Comparison of ENCODE assay signal across 13 cellular contexts in genomic region chr17:76146053-76146875, GRCh38. TPM values are rescaled to one million over a fixed set of nuclear protein-coding genes. Genes with fewer than 3 reads are reported as not detected.
DNase-seq lines count a peak whose midpoint lies in the region; ATAC-seq and TF ChIP-seq lines count a peak whose summit lies in the region.
"Had no signal": no experiment of that assay in that cellular context is flagged by ENCODE, and none has a peak within 500 bp of the region (broad histone marks: within the 10 kb centered on the region; RNA-seq: fewer than 3 reads in every experiment).

No MANE protein-coding gene starts in this region.

- peaks cover 28% of the 10 kb centered on the region for H3K27me3 ChIP-seq in endodermal cell (ENCODE audit: control insufficient read depth, insufficient read depth, low read length, poor library complexity, severe bottlenecking)

- TF ChIP-seq CTCF in endodermal cell (conservative IDR thresholded peaks at IDR 0.05), result no peak

- H3K27ac Mint-ChIP-seq in activated CD4-positive, alpha-beta T cell treated with anti-CD3 and anti-CD28 coated beads, Interleukin-2, amount 10 ng/mL, durations not matched to agents 24 days and 14 days, result peak overlapping the region; percentile 89
- H3K27ac Mint-ChIP-seq in T-helper 1 cell treated with Interleukin-12 subunit alpha and Interleukin-12 subunit beta and Interleukin-4 antibody, amounts not matched to agents 30 μg/mL and 1 μg/mL, for 36 hours, result peak overlapping the region; percentile 91
- no peak overlapping the region for H3K27ac Mint-ChIP-seq in endodermal cell
- peak overlapping the region; percentile 94 for H3K27ac Mint-ChIP-seq in stimulated activated naive B cell treated with anti-CD40 and anti-IgM and Interleukin-4, amounts not matched to agents 10 μg/mL and 1 μg/mL and 100 μg/mL, for 72 hours

- H3K36me3 ChIP-seq in endodermal cell (ENCODE audit: control insufficient read depth, insufficient read depth, low read length), result no peaks in the 10 kb centered on the region

- peaks cover 51% of the 10 kb centered on the region for H3K4me1 Mint-ChIP-seq in activated CD4-positive, alpha-beta T cell treated with anti-CD3 and anti-CD28 coated beads, Interleukin-2, amount 10 ng/mL, durations not matched to agents 24 days and 14 days
- H3K4me1 Mint-ChIP-seq in T-helper 1 cell treated with Interleukin-12 subunit alpha and Interleukin-12 subunit beta and Interleukin-4 antibody, amounts not matched to agents 30 μg/mL and 1 μg/mL, for 36 hours (ENCODE audit: low read depth), result peaks cover 39% of the 10 kb centered on the region
- H3K4me1 Mint-ChIP-seq in endodermal cell, result peaks cover 43% of the 10 kb centered on the region
- peaks cover 40 to 56% of the 10 kb centered on the region in 2 donors for H3K4me1 Mint-ChIP-seq in stimulated activated naive B cell treated with anti-CD40 and anti-IgM and Interleukin-4, amounts not matched to agents 10 μg/mL and 1 μg/mL and 100 μg/mL, for 72 hours

- H3K27me3 Mint-ChIP-seq in activated CD4-positive, alpha-beta T cell treated with anti-CD3 and anti-CD28 coated beads, Interleukin-2, amount 10 ng/mL, durations not matched to agents 24 days and 14 days, result no peaks in the 10 kb centered on the region
- no peaks in the 10 kb centered on the region for H3K27me3 Mint-ChIP-seq in T-helper 1 cell treated with Interleukin-12 subunit alpha and Interleukin-12 subunit beta and Interleukin-4 antibody, amounts not matched to agents 30 μg/mL and 1 μg/mL, for 36 hours (ENCODE audit: low read depth)
- peaks cover 44% of the 10 kb centered on the region for H3K27me3 Mint-ChIP-seq in endodermal cell (ENCODE audit: insufficient read depth)
- no peaks in the 10 kb centered on the region for H3K27me3 Mint-ChIP-seq in stimulated activated naive B cell treated with anti-CD40 and anti-IgM and Interleukin-4, amounts not matched to agents 10 μg/mL and 1 μg/mL and 100 μg/mL, for 72 hours

- H3K9ac ChIP-seq in endodermal cell (ENCODE audit: extremely low read depth, low read length, poor library complexity, severe bottlenecking), result no peak overlapping the region

- H3K4me1 ChIP-seq in endodermal cell (ENCODE audit: control insufficient read depth, insufficient read depth, low read length), result peaks cover 6% of the 10 kb centered on the region

- peak in 1 of 2 donors; percentile 3 for ATAC-seq in stimulated activated naive B cell treated with anti-CD40 and anti-IgM and Interleukin-4, amounts not matched to agents 10 μg/mL and 1 μg/mL and 100 μg/mL, for 72 hours (replicated peaks)
- ATAC-seq: A549 had no signal

- no peak overlapping the region for H3K4me3 ChIP-seq in endodermal cell (ENCODE audit: low read length)
- H3K4me3 ChIP-seq: A549 had no signal

- H3K36me3 Mint-ChIP-seq in activated CD4-positive, alpha-beta T cell treated with anti-CD3 and anti-CD28 coated beads, Interleukin-2, amount 10 ng/mL, durations not matched to agents 24 days and 14 days (ENCODE audit: low read depth), result peaks cover 22% of the 10 kb centered on the region
- H3K36me3 Mint-ChIP-seq in T-helper 1 cell treated with Interleukin-12 subunit alpha and Interleukin-12 subunit beta and Interleukin-4 antibody, amounts not matched to agents 30 μg/mL and 1 μg/mL, for 36 hours (ENCODE audit: low read depth), result peaks cover 44% of the 10 kb centered on the region
- no peaks in the 10 kb centered on the region for H3K36me3 Mint-ChIP-seq in endodermal cell (ENCODE audit: low read depth)
- H3K36me3 Mint-ChIP-seq in stimulated activated naive B cell treated with anti-CD40 and anti-IgM and Interleukin-4, amounts not matched to agents 10 μg/mL and 1 μg/mL and 100 μg/mL, for 72 hours, result no peaks in the 10 kb centered on the region

- intact Hi-C loops in activated CD4-positive, alpha-beta T cell treated with anti-CD3 and anti-CD28 coated beads, Interleukin-2, amount 10 ng/mL, durations not matched to agents 24 days and 14 days (cut with micrococcal nuclease), result no loop called here

- H3K27ac ChIP-seq in endodermal cell (ENCODE audit: low read depth, low read length), result no peak overlapping the region
- H3K27ac ChIP-seq: A549, RWPE1, WERI-Rb-1 had no signal

- peak overlapping the region; percentile 69 for H3K4me3 Mint-ChIP-seq in activated CD4-positive, alpha-beta T cell treated with anti-CD3 and anti-CD28 coated beads, Interleukin-2, amount 10 ng/mL, durations not matched to agents 24 days and 14 days
- H3K4me3 Mint-ChIP-seq in T-helper 1 cell treated with Interleukin-12 subunit alpha and Interleukin-12 subunit beta and Interleukin-4 antibody, amounts not matched to agents 30 μg/mL and 1 μg/mL, for 36 hours, result peak overlapping the region; percentile 39
- no peak overlapping the region for H3K4me3 Mint-ChIP-seq in endodermal cell
- peak overlapping the region; percentile 49 to 75 for H3K4me3 Mint-ChIP-seq in stimulated activated naive B cell treated with anti-CD40 and anti-IgM and Interleukin-4, amounts not matched to agents 10 μg/mL and 1 μg/mL and 100 μg/mL, for 72 hours

- 90 to 94% methylated on average over 20 to 22 of the region's 22 CpGs for WGBS in endodermal cell (ENCODE audit: insufficient coverage in 1 of 2, insufficient read length in 1 of 2), 2 experiments

- no peaks in the 10 kb centered on the region for H3K9me3 ChIP-seq in endodermal cell (ENCODE audit: control insufficient read depth, low read length)
- H3K9me3 ChIP-seq: A549 had no signal

- no peak for DNase-seq in activated CD4-positive, alpha-beta T cell treated with anti-CD3 and anti-CD28 coated beads, Interleukin-2, amount 10 ng/mL, durations not matched to agents 24 days and 14 days
- DNase-seq in activated CD4-positive, alpha-beta T cell treated with anti-CD3 and anti-CD28 coated beads for 4 hours, result no peak
- DNase-seq in endodermal cell (peak; percentile 53), OCI-M2 (lab: John Stamatoyannopoulos, UW; ENCODE audit: unreplicated experiment) (no peak), NCI-H82 treated with DMSO at 0.1 percent for 48 hours (lab: John Stamatoyannopoulos, UW; ENCODE audit: unreplicated experiment) (no peak), SW480 (ENCODE audit: low spot score) (no peak)
- DNase-seq in stimulated activated naive B cell treated with anti-CD40 and anti-IgM and Interleukin-4, amounts not matched to agents 10 μg/mL and 1 μg/mL and 100 μg/mL, for 72 hours, result no peak
- DNase-seq: amniotic stem cell, WERI-Rb-1 had no signal

- no peaks in the 10 kb centered on the region for H3K9me3 Mint-ChIP-seq in activated CD4-positive, alpha-beta T cell treated with anti-CD3 and anti-CD28 coated beads, Interleukin-2, amount 10 ng/mL, durations not matched to agents 24 days and 14 days
- no peaks in the 10 kb centered on the region for H3K9me3 Mint-ChIP-seq in T-helper 1 cell treated with Interleukin-12 subunit alpha and Interleukin-12 subunit beta and Interleukin-4 antibody, amounts not matched to agents 30 μg/mL and 1 μg/mL, for 36 hours
- no peaks in the 10 kb centered on the region for H3K9me3 Mint-ChIP-seq in endodermal cell
- no peaks in the 10 kb centered on the region for H3K9me3 Mint-ChIP-seq in stimulated activated naive B cell treated with anti-CD40 and anti-IgM and Interleukin-4, amounts not matched to agents 10 μg/mL and 1 μg/mL and 100 μg/mL, for 72 hours

RNA-seq across cellular contexts. Expression of gene FOXJ1, which starts 5.2 kb away (rescaled TPM):
- total RNA-seq in activated CD4-positive, alpha-beta T cell treated with anti-CD3 and anti-CD28 coated beads, Interleukin-2, amount 10 ng/mL, durations not matched to agents 24 days and 14 days, result 0.07 and 0.35 TPM in 2 replicates
- 10 to 100 TPM; 17.8 to 23.6 TPM for total RNA-seq in endodermal cell
- 12.3 TPM for polyA plus RNA-seq in endodermal cell (2013, experiment 1 of 2)
- polyA plus RNA-seq in endodermal cell (2013, experiment 2 of 2), result 12.8 TPM
- total RNA-seq: mucosa of gallbladder had no signal

RNA-seq across cellular contexts. Expression of gene EXOC7, which starts 42.7 kb away (rescaled TPM):
- 104 and 108 TPM in 2 replicates for total RNA-seq in activated CD4-positive, alpha-beta T cell treated with anti-CD3 and anti-CD28 coated beads, Interleukin-2, amount 10 ng/mL, durations not matched to agents 24 days and 14 days
- 100 to 1,000 TPM; 159 to 187 TPM for total RNA-seq in endodermal cell
- polyA plus RNA-seq in endodermal cell (2013, experiment 1 of 2), result 83.1 TPM
- polyA plus RNA-seq in endodermal cell (2013, experiment 2 of 2), result 82.3 TPM

Comparison
In these comparisons a context has a peak if more than half of its experiments do, and no peak if none do; other contexts are left out.
1. RNA of gene FOXJ1, which starts 5.2 kb away (total RNA-seq): 17.8 to 23.6 TPM in endodermal cell; 0.07 to 0.35 TPM in activated CD4-positive, alpha-beta T cell treated with anti-CD3 and anti-CD28 coated beads, Interleukin-2, amount 10 ng/mL, durations not matched to agents 24 days and 14 days; every median in the first group is over 10 times any median in the second.